ENCODE assay signal across 9 cellular contexts in genomic region chr1:215141460-215141859, GRCh38. TPM values are rescaled to one million over a fixed set of nuclear protein-coding genes. Genes with fewer than 3 reads are reported as not detected.
"Had no signal": no experiment of that assay in that cellular context is flagged by ENCODE, and none has a peak within 500 bp of the region (broad histone marks: within the 10 kb centered on the region; RNA-seq: fewer than 3 reads in every experiment).

No MANE protein-coding gene starts in this region.

- ATAC-seq: GM12878 had no signal

- FAIRE-seq: G401.6, GM12878, GM12891, GM12892, GM18507, GM19239 had no signal

- DNase-seq: GDM1, GF-D8 had no signal

- H3K4me3 ChIP-seq: GM12878 had no signal

RNA-seq across cellular contexts. Expression of gene KCNK2, which starts 58.9 kb away (rescaled TPM):
- total RNA-seq: G401 had no signal
